21 cellular contexts compared by ENCODE assay signal in the genomic region with DNA sequence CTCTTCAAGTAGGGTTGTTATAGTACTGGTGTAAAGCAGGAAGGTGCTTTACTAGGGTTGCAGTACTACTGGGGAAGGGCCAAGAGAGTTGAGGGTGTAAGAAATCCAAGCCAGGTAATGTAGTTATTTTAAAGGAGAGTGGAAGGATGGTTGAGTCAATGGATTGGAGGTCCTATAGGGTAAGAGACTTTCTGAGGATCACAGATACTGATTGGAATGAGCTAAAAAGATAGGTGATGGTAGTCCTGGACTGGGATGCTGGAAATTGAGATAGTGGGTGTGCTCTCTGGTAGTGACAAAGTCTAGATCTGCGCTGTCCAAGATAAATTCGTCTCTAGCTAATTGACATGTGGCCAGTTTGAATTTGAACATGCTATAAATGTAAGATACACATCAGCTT. TPM values are rescaled to one million over a fixed set of nuclear protein-coding genes. Genes with fewer than 3 reads are reported as not detected.
DNase-seq lines count a peak whose midpoint lies in the region; ATAC-seq lines count a peak whose summit lies in the region.
"Had no signal": no experiment of that assay in that cellular context is flagged by ENCODE, and none has a peak within 500 bp of the region (broad histone marks: within the 10 kb centered on the region; RNA-seq: fewer than 3 reads in every experiment).

No MANE protein-coding gene starts in this region.

- DNase-seq in activated T-cell treated with anti-CD3 and anti-CD28 coated beads, Interleukin-2, amount 50 U/mL, for 4 hours: no peak
- no peak for DNase-seq in activated T-cell treated with anti-CD3 and anti-CD28 coated beads, Interleukin-2, amount 50 U/mL, for 48 hours
- DNase-seq in activated T-helper 2 cell treated with anti-CD3 and anti-CD28 coated beads, Interferon-gamma antibody, Interleukin-2, Interleukin-4, amounts not matched to agents 10 μg/mL and 5 μg/mL and 100 μg/mL, durations not matched to agents 14 hours and 24 hours and 36 hours (ENCODE audit: low spot score): no peak
- no peak for DNase-seq in mesendoderm
- no peak for DNase-seq in G401 (ENCODE audit: low spot score)
- no peak for DNase-seq in NCI-H2081 (lab: John Stamatoyannopoulos, UW)
- DNase-seq: activated B cell treated with CpG ODN at 0.5 μM for 24 hours; CD4-positive, alpha-beta memory T cell; cortex of kidney; gastrocnemius medialis; KG1; NCI-H1105; NCI-H774; RPMI8226; SW 1271 had no signal

- H3K36me3 ChIP-seq in HUES6 (ENCODE audit: control insufficient read depth, insufficient read depth, low read length) (peaks cover 89% of the 10 kb centered on the region), mesendoderm (ENCODE audit: control insufficient read depth, insufficient read depth, low read length) (peaks cover 35% of the 10 kb centered on the region)

- H3K9me3 ChIP-seq in HUES6 (ENCODE audit: control insufficient read depth, insufficient read depth, low read depth, low read length): no peaks in the 10 kb centered on the region
- H3K9me3 ChIP-seq: ascending aorta, gastrocnemius medialis had no signal

- H3K27me3 Mint-ChIP-seq in activated T-cell treated with anti-CD3 and anti-CD28 coated beads, Interleukin-2, amount 50 U/mL, for 4 hours (ENCODE audit: low read depth): no peaks in the 10 kb centered on the region
- no peaks in the 10 kb centered on the region for H3K27me3 Mint-ChIP-seq in activated T-helper 2 cell treated with anti-CD3 and anti-CD28 coated beads, Interferon-gamma antibody, Interleukin-2, Interleukin-4, amounts not matched to agents 10 μg/mL and 5 μg/mL and 100 μg/mL, durations not matched to agents 14 hours and 24 hours and 36 hours (ENCODE audit: low read depth)
- H3K27me3 Mint-ChIP-seq: activated B cell treated with CpG ODN at 0.5 μM for 24 hours; CD4-positive, alpha-beta memory T cell had no signal

- WGBS in mesendoderm (ENCODE audit: extremely low coverage, insufficient coverage, low lambda C conversion rate): no CpG with 5 or more reads among the region's 2 CpGs

- peak overlapping the region; percentile 42 for H3K4me3 Mint-ChIP-seq in activated T-cell treated with anti-CD3 and anti-CD28 coated beads, Interleukin-2, amount 50 U/mL, for 4 hours
- peak overlapping the region; percentile 49 for H3K4me3 Mint-ChIP-seq in activated T-helper 2 cell treated with anti-CD3 and anti-CD28 coated beads, Interferon-gamma antibody, Interleukin-2, Interleukin-4, amounts not matched to agents 10 μg/mL and 5 μg/mL and 100 μg/mL, durations not matched to agents 14 hours and 24 hours and 36 hours (ENCODE audit: low read depth)
- H3K4me3 Mint-ChIP-seq: activated B cell treated with CpG ODN at 0.5 μM for 24 hours had no signal

- no peak overlapping the region for H4K8ac ChIP-seq in mesendoderm (ENCODE audit: low read depth, low read length)

- H3K23ac ChIP-seq in mesendoderm (ENCODE audit: low read length): no peak overlapping the region

- H3K27me3 ChIP-seq in HUES6 (ENCODE audit: control insufficient read depth, insufficient read depth, low read length) (no peaks in the 10 kb centered on the region), mesendoderm (ENCODE audit: insufficient read depth, low read length, poor library complexity) (no peaks in the 10 kb centered on the region)
- H3K27me3 ChIP-seq: ascending aorta, gastrocnemius medialis had no signal

- ATAC-seq in activated T-cell treated with anti-CD3 and anti-CD28 coated beads, Interleukin-2, amount 50 U/mL, for 4 hours: no peak
- ATAC-seq in HG03025 (IDR thresholded peaks at IDR 0.05; ENCODE audit: low FRiP score, unreplicated experiment): no peak
- ATAC-seq: gastrocnemius medialis had no signal

- H3K9me3 Mint-ChIP-seq in activated T-cell treated with anti-CD3 and anti-CD28 coated beads, Interleukin-2, amount 50 U/mL, for 4 hours: no peaks in the 10 kb centered on the region
- H3K9me3 Mint-ChIP-seq in activated T-helper 2 cell treated with anti-CD3 and anti-CD28 coated beads, Interferon-gamma antibody, Interleukin-2, Interleukin-4, amounts not matched to agents 10 μg/mL and 5 μg/mL and 100 μg/mL, durations not matched to agents 14 hours and 24 hours and 36 hours: no peaks in the 10 kb centered on the region
- H3K9me3 Mint-ChIP-seq: activated B cell treated with CpG ODN at 0.5 μM for 24 hours had no signal

- H3K9ac ChIP-seq in HUES6 (ENCODE audit: low read length) (peak overlapping the region; percentile 35), mesendoderm (ENCODE audit: low read length) (peak overlapping the region; percentile 31)

- H2BK15ac ChIP-seq in mesendoderm (replicated peaks; ENCODE audit: low read depth): no peak overlapping the region

- intact Hi-C loops in activated T-helper 2 cell treated with anti-CD3 and anti-CD28 coated beads, Interferon-gamma antibody, Interleukin-2, Interleukin-4, amounts not matched to agents 10 μg/mL and 5 μg/mL and 100 μg/mL, durations not matched to agents 14 hours and 24 hours and 36 hours (cut with micrococcal nuclease): no loop called here

- peak overlapping the region; percentile 77 for H3K27ac Mint-ChIP-seq in activated T-helper 2 cell treated with anti-CD3 and anti-CD28 coated beads, Interferon-gamma antibody, Interleukin-2, Interleukin-4, amounts not matched to agents 10 μg/mL and 5 μg/mL and 100 μg/mL, durations not matched to agents 14 hours and 24 hours and 36 hours
- H3K27ac Mint-ChIP-seq: activated B cell treated with CpG ODN at 0.5 μM for 24 hours had no signal

- H2BK5ac ChIP-seq in mesendoderm (ENCODE audit: low read length): peak overlapping the region; percentile 22

- no peak overlapping the region for H2AK5ac ChIP-seq in mesendoderm (ENCODE audit: low read length)

- in situ Hi-C loops in G401 (cut with HindIII; ENCODE audit: low sequenced_read_pairs): no loop called here

- H3K4me3 ChIP-seq in HUES6 (ENCODE audit: low read depth, low read length) (no peak overlapping the region), mesendoderm (ENCODE audit: low read length) (no peak overlapping the region)
- H3K4me3 ChIP-seq: ascending aorta, gastrocnemius medialis had no signal

- peak overlapping the region; percentile 68; the same call in 1 of the 2 replicates for H3K27ac ChIP-seq in HUES6 (ENCODE audit: low read depth, low read length)
- no peak overlapping the region for H3K27ac ChIP-seq in mesendoderm (ENCODE audit: low read depth, low read length)
- H3K27ac ChIP-seq: ascending aorta had no signal

- no peak overlapping the region for H3K4ac ChIP-seq in mesendoderm (ENCODE audit: low read depth, low read length)

- H2BK120ac ChIP-seq in mesendoderm (ENCODE audit: low read depth, low read length): no peak overlapping the region

- H3K4me1 ChIP-seq in HUES6 (ENCODE audit: control insufficient read depth, insufficient read depth, low read length) (no peaks in the 10 kb centered on the region), mesendoderm (ENCODE audit: control insufficient read depth, low read depth, low read length) (no peaks in the 10 kb centered on the region)

- no peak overlapping the region for H3K56ac ChIP-seq in mesendoderm (ENCODE audit: low read length)

- peaks cover 24% of the 10 kb centered on the region for H3K79me2 ChIP-seq in mesendoderm (ENCODE audit: control insufficient read depth, insufficient read depth, low read length)

- H3K79me1 ChIP-seq in mesendoderm (ENCODE audit: low read length): peaks cover 21% of the 10 kb centered on the region

- H3K18ac ChIP-seq in mesendoderm (ENCODE audit: low read length): no peak overlapping the region

- H3K36me3 Mint-ChIP-seq in activated T-cell treated with anti-CD3 and anti-CD28 coated beads, Interleukin-2, amount 50 U/mL, for 4 hours (ENCODE audit: insufficient read depth): peaks cover 59% of the 10 kb centered on the region
- H3K36me3 Mint-ChIP-seq in activated T-helper 2 cell treated with anti-CD3 and anti-CD28 coated beads, Interferon-gamma antibody, Interleukin-2, Interleukin-4, amounts not matched to agents 10 μg/mL and 5 μg/mL and 100 μg/mL, durations not matched to agents 14 hours and 24 hours and 36 hours (ENCODE audit: low read depth): peaks cover 82% of the 10 kb centered on the region

- no peak overlapping the region for H4K5ac ChIP-seq in mesendoderm (ENCODE audit: low read length)

- H3K4me1 Mint-ChIP-seq in activated T-cell treated with anti-CD3 and anti-CD28 coated beads, Interleukin-2, amount 50 U/mL, for 4 hours (ENCODE audit: low read depth): peaks cover 31% of the 10 kb centered on the region
- peaks cover 36% of the 10 kb centered on the region for H3K4me1 Mint-ChIP-seq in activated T-helper 2 cell treated with anti-CD3 and anti-CD28 coated beads, Interferon-gamma antibody, Interleukin-2, Interleukin-4, amounts not matched to agents 10 μg/mL and 5 μg/mL and 100 μg/mL, durations not matched to agents 14 hours and 24 hours and 36 hours (ENCODE audit: low read depth)

- no peak overlapping the region for H3K4me2 ChIP-seq in mesendoderm (ENCODE audit: low read length)

RNA-seq across cellular contexts. Expression of gene TXLNA, which starts 7.0 kb away (rescaled TPM):
- 10 to 100 TPM; 80.7 to 86.6 (median 86.0) TPM for total RNA-seq in activated T-cell treated with anti-CD3 and anti-CD28 coated beads, Interleukin-2, amount 50 U/mL, for 4 hours
- 98.6 and 101 TPM in 2 replicates for total RNA-seq in activated T-helper 2 cell treated with anti-CD3 and anti-CD28 coated beads, Interferon-gamma antibody, Interleukin-2, Interleukin-4, amounts not matched to agents 10 μg/mL and 5 μg/mL and 100 μg/mL, durations not matched to agents 14 hours and 24 hours and 36 hours
- 29.1 TPM for polyA plus RNA-seq in mesendoderm (2013, experiment 1 of 2)
- 28.4 TPM for polyA plus RNA-seq in mesendoderm (2013, experiment 2 of 2)
- total RNA-seq in G401 (2014; rRNA removed; shearing (Covaris generic)): 52.9 and 72.8 TPM in 2 replicates

RNA-seq across cellular contexts. Expression of gene CCDC28B, which starts 13.9 kb away (rescaled TPM):
- total RNA-seq in activated T-cell treated with anti-CD3 and anti-CD28 coated beads, Interleukin-2, amount 50 U/mL, for 4 hours: 10 to 100 TPM in 1 of 3 donors, 1 to 10 TPM in 2; 6.7 to 10.0 (median 7.8) TPM
- 39.1 and 44.0 TPM in 2 replicates for total RNA-seq in activated T-helper 2 cell treated with anti-CD3 and anti-CD28 coated beads, Interferon-gamma antibody, Interleukin-2, Interleukin-4, amounts not matched to agents 10 μg/mL and 5 μg/mL and 100 μg/mL, durations not matched to agents 14 hours and 24 hours and 36 hours
- 12.9 TPM for polyA plus RNA-seq in mesendoderm (2013, experiment 1 of 2)
- polyA plus RNA-seq in mesendoderm (2013, experiment 2 of 2): 12.8 TPM
- total RNA-seq in G401 (2014; rRNA removed; shearing (Covaris generic)): 24.4 and 30.9 TPM in 2 replicates

RNA-seq across cellular contexts. Expression of gene IQCC, which starts 19.0 kb away (rescaled TPM):
- total RNA-seq in activated T-cell treated with anti-CD3 and anti-CD28 coated beads, Interleukin-2, amount 50 U/mL, for 4 hours: 1 to 10 TPM; 2.2 to 3.0 (median 2.9) TPM
- 5.0 and 5.4 TPM in 2 replicates for total RNA-seq in activated T-helper 2 cell treated with anti-CD3 and anti-CD28 coated beads, Interferon-gamma antibody, Interleukin-2, Interleukin-4, amounts not matched to agents 10 μg/mL and 5 μg/mL and 100 μg/mL, durations not matched to agents 14 hours and 24 hours and 36 hours
- polyA plus RNA-seq in mesendoderm (2013, experiment 1 of 2): 3.1 TPM
- 2.8 TPM for polyA plus RNA-seq in mesendoderm (2013, experiment 2 of 2)
- 3.3 and 4.0 TPM in 2 replicates for total RNA-seq in G401 (2014; rRNA removed; shearing (Covaris generic))
- total RNA-seq: ascending aorta had no signal

RNA-seq across cellular contexts. Expression of gene DCDC2B, which starts 22.4 kb away (rescaled TPM):
- not detected for total RNA-seq in activated T-cell treated with anti-CD3 and anti-CD28 coated beads, Interleukin-2, amount 50 U/mL, for 4 hours
- 0.14 TPM in 1 of 2 replicates, not detected in the other for total RNA-seq in activated T-helper 2 cell treated with anti-CD3 and anti-CD28 coated beads, Interferon-gamma antibody, Interleukin-2, Interleukin-4, amounts not matched to agents 10 μg/mL and 5 μg/mL and 100 μg/mL, durations not matched to agents 14 hours and 24 hours and 36 hours
- polyA plus RNA-seq in mesendoderm (2013, experiment 1 of 2): not detected
- not detected for polyA plus RNA-seq in mesendoderm (2013, experiment 2 of 2)
- not detected in 2 replicates for total RNA-seq in G401 (2014; rRNA removed; shearing (Covaris generic))
- total RNA-seq: activated B cell treated with CpG ODN at 0.5 μM for 24 hours; ascending aorta; CD4-positive, alpha-beta memory T cell; Daoy; gastrocnemius medialis; lung microvascular endothelial cell had no signal
- polyA plus RNA-seq: CD4-positive, alpha-beta memory T cell; neural cell had no signal

RNA-seq across cellular contexts. Expression of gene TMEM234, which starts 35.7 kb away (rescaled TPM):
- 1 to 10 TPM; 8.0 to 9.2 (median 8.2) TPM for total RNA-seq in activated T-cell treated with anti-CD3 and anti-CD28 coated beads, Interleukin-2, amount 50 U/mL, for 4 hours
- total RNA-seq in activated T-helper 2 cell treated with anti-CD3 and anti-CD28 coated beads, Interferon-gamma antibody, Interleukin-2, Interleukin-4, amounts not matched to agents 10 μg/mL and 5 μg/mL and 100 μg/mL, durations not matched to agents 14 hours and 24 hours and 36 hours: 10.7 and 12.1 TPM in 2 replicates
- 7.2 TPM for polyA plus RNA-seq in mesendoderm (2013, experiment 1 of 2)
- polyA plus RNA-seq in mesendoderm (2013, experiment 2 of 2): 7.4 TPM
- 11.8 and 17.0 TPM in 2 replicates for total RNA-seq in G401 (2014; rRNA removed; shearing (Covaris generic))
